ENCODE assay signal across 23 cellular contexts in the genomic region with DNA sequence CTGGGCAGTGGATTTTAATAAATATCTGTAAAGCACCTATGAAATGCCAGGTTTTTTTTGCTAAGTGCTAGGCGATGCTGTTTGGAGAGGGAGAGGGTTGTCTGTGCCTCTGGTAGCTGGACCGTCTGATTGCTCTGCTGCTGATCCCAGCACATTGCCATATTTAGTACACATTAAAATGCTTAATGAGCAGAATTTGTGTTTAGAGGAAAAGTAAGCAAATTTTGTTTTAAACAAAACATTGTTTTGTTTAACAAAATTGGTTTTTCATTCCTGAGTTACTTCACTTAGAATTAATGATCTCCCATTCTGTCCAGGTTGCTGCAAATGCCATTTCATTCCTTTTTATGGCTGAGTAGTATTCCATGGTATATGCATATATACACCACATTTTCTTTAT.
"Had no signal": no experiment of that assay in that cellular context is flagged by ENCODE, and none has a peak within 500 bp of the region (broad histone marks: within the 10 kb centered on the region; RNA-seq: fewer than 3 reads in every experiment).

No MANE protein-coding gene starts in this region.

- H3K9me3 ChIP-seq: MG63, SJSA1 had no signal

- H3K4me3 ChIP-seq: MG63, SJSA1, SK-N-MC had no signal

- DNase-seq: Karpas-422, KG1, MG63, NCI-H1092, NCI-H1105 treated with DMSO at 0.1 percent for 48 hours, NCI-H1417 treated with DMSO at 0.1 percent for 48 hours, NCI-H146, NCI-H1694 treated with DMSO at 0.1 percent for 48 hours, NCI-H1930, NCI-H2081, NCI-H2107, NCI-H2227 treated with DMSO at 0.1 percent for 48 hours, NCI-H524, NCI-H69, NCI-H774, Right ventricle myocardium superior, RPMI8226, SIG-M5 had no signal

- H3K27me3 ChIP-seq: MG63, SJSA1 had no signal

- FAIRE-seq: HTR-8/SVneo, RCC 7860 had no signal

- H3K27ac ChIP-seq: HL-60, SJSA1, SK-N-MC had no signal
